Comparison of ENCODE assay signal across 30 cellular contexts in the genomic region with DNA sequence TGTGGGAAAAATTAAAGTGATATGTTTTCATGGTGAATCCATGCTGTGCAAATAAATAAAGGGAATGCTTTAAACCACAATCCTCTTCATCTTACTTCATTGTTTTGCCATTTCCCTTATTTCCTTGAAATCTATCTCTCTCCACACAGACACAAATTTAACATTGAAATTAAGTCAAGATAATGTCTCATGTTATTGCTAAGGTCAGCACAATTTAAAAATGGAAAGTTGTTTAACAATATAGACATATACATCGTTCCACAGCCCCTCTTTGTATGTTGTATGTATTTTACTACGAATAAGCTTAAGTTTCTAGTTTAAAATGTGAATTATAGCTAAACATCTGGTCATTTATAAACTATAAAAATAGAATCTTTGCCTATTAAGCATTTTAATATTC.
"Had no signal": no experiment of that assay in that cellular context is flagged by ENCODE, and none has a peak within 500 bp of the region (broad histone marks: within the 10 kb centered on the region; RNA-seq: fewer than 3 reads in every experiment).

No MANE protein-coding gene starts in this region.

- ATAC-seq: activated CD8-positive, alpha-beta memory T cell treated with anti-CD3 and anti-CD28 coated beads, Interleukin-2, amount 10 ng/mL, durations not matched to agents 7 days and 5 days; activated CD8-positive, alpha-beta T cell treated with anti-CD3 and anti-CD28 coated beads, Interleukin-2, amount 10 ng/mL, durations not matched to agents 7 days and 5 days; activated naive CD8-positive, alpha-beta T cell treated with anti-CD3 and anti-CD28 coated beads, Interleukin-2, amount 50 U/mL, for 24 hours had no signal

- H3K9me3 ChIP-seq: ascending aorta had no signal

- H3K27ac ChIP-seq: ascending aorta, cardiac muscle cell, VCaP had no signal

- DNase-seq: activated B cell treated with CpG ODN at 0.5 μM for 24 hours; activated CD4-positive, alpha-beta memory T cell treated with anti-CD3 and anti-CD28 coated beads, Interleukin-2, amount 10 ng/mL, durations not matched to agents 7 days and 5 days; activated CD4-positive, alpha-beta T cell treated with anti-CD3 and anti-CD28 coated beads for 4 hours; activated CD4-positive, alpha-beta T cell treated with anti-CD3 and anti-CD28 coated beads, Interleukin-2, amount 10 ng/mL, durations not matched to agents 24 days and 14 days; activated CD4-positive, alpha-beta T cell treated with anti-CD3 and anti-CD28 coated beads, Interleukin-2, amount 50 U/mL, for 1 hour; activated CD4-positive, alpha-beta T cell treated with anti-CD3 and anti-CD28 coated beads, Interleukin-2, amount 50 U/mL, for 4 hours; activated CD4-positive, CD25-positive, alpha-beta regulatory T cell treated with anti-CD3 and anti-CD28 coated beads, Interleukin-2, amount 50 U/mL, for 72 hours; activated CD8-positive, alpha-beta memory T cell treated with anti-CD3 and anti-CD28 coated beads for 24 hours; activated CD8-positive, alpha-beta memory T cell treated with anti-CD3 and anti-CD28 coated beads, Interleukin-2, amount 10 ng/mL, durations not matched to agents 7 days and 5 days; activated CD8-positive, alpha-beta memory T cell treated with anti-CD3 and anti-CD28 coated beads, Interleukin-2, amount 50 U/mL, for 48 hours; activated CD8-positive, alpha-beta T cell treated with anti-CD3 and anti-CD28 coated beads, Interleukin-2, amount 10 ng/mL, durations not matched to agents 7 days and 5 days; activated effector memory CD4-positive, alpha-beta T cell treated with Interleukin-2 at 50 U/mL for 16 hours; activated gamma-delta T cell; activated naive CD4-positive, alpha-beta T cell treated with anti-CD3 and anti-CD28 coated beads, Interleukin-2, amount 10 ng/mL, durations not matched to agents 7 days and 5 days; activated naive CD4-positive, alpha-beta T cell treated with Interleukin-2 at 50 U/mL for 16 hours; activated naive CD8-positive, alpha-beta T cell treated with anti-CD3 and anti-CD28 coated beads, Interleukin-2, amount 10 ng/mL, durations not matched to agents 7 days and 5 days; activated naive CD8-positive, alpha-beta T cell treated with anti-CD3 and anti-CD28 coated beads, Interleukin-2, amount 50 U/mL, for 24 hours; activated T-cell treated with anti-CD3 and anti-CD28 coated beads, Interleukin-2, amount 50 U/mL, for 24 hours; activated T-cell treated with anti-CD3 and anti-CD28 coated beads, Interleukin-2, amount 50 U/mL, for 48 hours; amygdala; anterior cingulate cortex; caudate nucleus; cerebellar nuclear complex; T-helper 2 cell; T-helper 9 cell had no signal

- H3K27me3 ChIP-seq: ascending aorta, cardiac muscle cell had no signal

- FAIRE-seq: bronchial epithelial cell, TTC549 had no signal

- H3K4me3 ChIP-seq: ascending aorta, cardiac muscle cell had no signal

- H3K4me1 ChIP-seq: ascending aorta had no signal

- H3K36me3 ChIP-seq: cardiac muscle cell had no signal
